16 cellular contexts compared by ENCODE assay signal in the genomic region with DNA sequence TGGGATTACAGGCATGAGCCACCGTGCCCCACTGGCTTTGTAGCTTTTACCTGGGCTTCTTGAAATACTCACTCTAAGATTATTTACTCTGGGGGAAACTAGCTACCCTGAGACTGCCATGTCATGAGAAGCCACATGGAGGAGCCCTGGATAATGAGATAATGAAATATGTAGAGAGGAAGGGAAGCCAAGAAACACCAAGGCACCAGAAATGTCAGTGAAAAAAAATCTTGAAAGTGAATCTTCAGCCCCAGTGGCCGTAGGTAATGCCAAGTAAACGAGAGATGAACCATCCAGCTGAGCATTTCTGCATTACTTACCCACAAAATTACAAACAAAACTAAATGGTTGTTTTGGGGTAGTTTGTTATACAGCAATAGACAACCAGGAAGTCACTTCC.
DNase-seq lines count a peak whose midpoint lies in the region; ATAC-seq and TF ChIP-seq lines count a peak whose summit lies in the region.
"Had no signal": no experiment of that assay in that cellular context is flagged by ENCODE, and none has a peak within 500 bp of the region (broad histone marks: within the 10 kb centered on the region; RNA-seq: fewer than 3 reads in every experiment).

No MANE protein-coding gene starts in this region.

- no peak overlapping the region for H3K4me3 Mint-ChIP-seq in Calu3 (ENCODE audit: low read depth, unreplicated experiment)
- no peak overlapping the region for H3K4me3 Mint-ChIP-seq in activated CD8-positive, alpha-beta memory T cell treated with anti-CD3 and anti-CD28 coated beads, Interleukin-2, amount 10 ng/mL, durations not matched to agents 7 days and 5 days
- H3K4me3 Mint-ChIP-seq in activated CD4-positive, alpha-beta T cell treated with anti-CD3 and anti-CD28 coated beads for 36 hours = no peak overlapping the region
- H3K4me3 Mint-ChIP-seq: naive thymus-derived CD8-positive, alpha-beta T cell had no signal

- H3K79me2 ChIP-seq in PC-9 (ENCODE audit: low read depth) = no peaks in the 10 kb centered on the region

- H3K4me1 ChIP-seq in IMR-90 (ENCODE audit: control insufficient read depth, insufficient read depth, low read length) (peaks cover 7% of the 10 kb centered on the region; the same call in 1 of the 2 replicates), PC-9 (replicated peaks; ENCODE audit: insufficient read depth) (no peaks in the 10 kb centered on the region)

- peaks cover 8% of the 10 kb centered on the region for H3K9me3 Mint-ChIP-seq in Calu3 (ENCODE audit: low read depth, unreplicated experiment)
- H3K9me3 Mint-ChIP-seq in activated CD8-positive, alpha-beta memory T cell treated with anti-CD3 and anti-CD28 coated beads, Interleukin-2, amount 10 ng/mL, durations not matched to agents 7 days and 5 days (ENCODE audit: low read depth) = peaks cover 4% of the 10 kb centered on the region
- H3K9me3 Mint-ChIP-seq in activated CD4-positive, alpha-beta T cell treated with anti-CD3 and anti-CD28 coated beads for 36 hours (ENCODE audit: low read depth) = peaks cover 5% of the 10 kb centered on the region

- POLR2A ChIA-PET in IMR-90 (lab: Charles Lee; ENCODE audit: unreplicated experiment) (interaction anchor here (0.6 kb wide), 1 partner anchor 39 kb away, joined by 3 read pairs; no protein-coding TSS in a partner anchor), PC-9 (lab: Charles Lee; ENCODE audit: unreplicated experiment) (no interaction called here)
- POLR2A ChIA-PET in activated CD4-positive, alpha-beta T cell treated with anti-CD3 and anti-CD28 coated beads for 36 hours (lab: Charles Lee) = no interaction called here

- TF ChIP-seq CTCF in Calu3 (IDR thresholded peaks at IDR 0.05; ENCODE audit: unreplicated experiment) = peak; percentile 19
- TF ChIP-seq CTCF in IMR-90 (conservative IDR thresholded peaks at IDR 0.05; ENCODE audit: low read depth, low read length) = no peak
- peak; percentile 25; the same call in 1 of the 2 replicates for TF ChIP-seq CTCF in PC-9 (conservative IDR thresholded peaks at IDR 0.05)
- TF ChIP-seq CTCF in fibroblast of villous mesenchyme (IDR thresholded peaks at IDR 0.05; ENCODE audit: insufficient read depth, low read depth, low read length) = peak; percentile 8

- no peak overlapping the region for H3K14ac ChIP-seq in IMR-90 (replicated peaks; ENCODE audit: low read depth, low read length)

- H3K4me2 ChIP-seq in IMR-90 (ENCODE audit: low read depth, low read length) (no peak overlapping the region), PC-9 (no peak overlapping the region)

- no peak overlapping the region for H2BK20ac ChIP-seq in IMR-90 (ENCODE audit: low read depth, low read length)

- BruUV-seq in Calu3 (replicated peaks; lab: Mats Ljungman, UMichigan) (no TSS peak), IMR-90 (replicated peaks; lab: Mats Ljungman, UMichigan) (no TSS peak), PC-9 (replicated peaks; lab: Mats Ljungman, UMichigan) (no TSS peak)

- H4K91ac ChIP-seq in IMR-90 (ENCODE audit: insufficient read depth, low read depth, low read length) = no peak overlapping the region

- H4K20me1 ChIP-seq in IMR-90 (ENCODE audit: insufficient read depth, low read length) = no peaks in the 10 kb centered on the region
- H4K20me1 ChIP-seq in PC-9 (ENCODE audit: insufficient read depth) = no peaks in the 10 kb centered on the region

- peaks cover 67% of the 10 kb centered on the region for H3K4me1 Mint-ChIP-seq in Calu3 (ENCODE audit: low read depth, unreplicated experiment)
- H3K4me1 Mint-ChIP-seq in activated CD8-positive, alpha-beta memory T cell treated with anti-CD3 and anti-CD28 coated beads, Interleukin-2, amount 10 ng/mL, durations not matched to agents 7 days and 5 days = peaks cover 7% of the 10 kb centered on the region
- H3K4me1 Mint-ChIP-seq in activated CD4-positive, alpha-beta T cell treated with anti-CD3 and anti-CD28 coated beads for 36 hours = no peaks in the 10 kb centered on the region

- H3K27ac ChIP-seq in IMR-90 (ENCODE audit: insufficient read depth, low read length) (no peak overlapping the region), PC-9 (no peak overlapping the region)
- H3K27ac ChIP-seq: HL-60 had no signal

- H3K36me3 ChIP-seq in IMR-90 (ENCODE audit: control insufficient read depth, insufficient read depth, low read length) = no peaks in the 10 kb centered on the region
- H3K36me3 ChIP-seq in PC-9 (ENCODE audit: low read depth) = no peaks in the 10 kb centered on the region

- H4K8ac ChIP-seq in IMR-90 (ENCODE audit: low read depth in 2 of 2, low read length in 2 of 2) = no peak overlapping the region

- H3K9ac ChIP-seq in IMR-90 (ENCODE audit: low read depth, low read length) = no peak overlapping the region

- peak overlapping the region; percentile 53 for H3K27ac Mint-ChIP-seq in Calu3 (ENCODE audit: unreplicated experiment)
- no peak overlapping the region for H3K27ac Mint-ChIP-seq in activated CD8-positive, alpha-beta memory T cell treated with anti-CD3 and anti-CD28 coated beads, Interleukin-2, amount 10 ng/mL, durations not matched to agents 7 days and 5 days
- H3K27ac Mint-ChIP-seq in activated CD4-positive, alpha-beta T cell treated with anti-CD3 and anti-CD28 coated beads for 36 hours = no peak overlapping the region
- H3K27ac Mint-ChIP-seq: naive thymus-derived CD8-positive, alpha-beta T cell had no signal

- H3K36me3 Mint-ChIP-seq in Calu3 (ENCODE audit: insufficient read depth, unreplicated experiment) = no peaks in the 10 kb centered on the region
- no peaks in the 10 kb centered on the region for H3K36me3 Mint-ChIP-seq in activated CD8-positive, alpha-beta memory T cell treated with anti-CD3 and anti-CD28 coated beads, Interleukin-2, amount 10 ng/mL, durations not matched to agents 7 days and 5 days
- no peaks in the 10 kb centered on the region for H3K36me3 Mint-ChIP-seq in activated CD4-positive, alpha-beta T cell treated with anti-CD3 and anti-CD28 coated beads for 36 hours (ENCODE audit: low read depth)

- peak overlapping the region; percentile 66; the same call in 2 of the 3 replicates for H2BK15ac ChIP-seq in IMR-90 (ENCODE audit: low read depth, low read length)

- H3K9me3 ChIP-seq in IMR-90 (ENCODE audit: control insufficient read depth, insufficient read depth, low read length) (peaks cover 5% of the 10 kb centered on the region; the same call in 1 of the 2 replicates), PC-9 (ENCODE audit: insufficient read depth, low read depth) (peaks cover 8% of the 10 kb centered on the region)

- no peak overlapping the region for H2AK9ac ChIP-seq in IMR-90 (replicated peaks; ENCODE audit: low read depth, low read length, poor library complexity)

- H3K4me3 ChIP-seq in IMR-90 (ENCODE audit: insufficient read depth, low read depth, low read length) (no peak overlapping the region), PC-9 (no peak overlapping the region), fibroblast of villous mesenchyme (ENCODE audit: low read depth, low read length) (no peak overlapping the region)

- H3K9me1 ChIP-seq in IMR-90 (ENCODE audit: insufficient read depth, low read length) = peaks cover 4% of the 10 kb centered on the region; the same call in 1 of the 2 replicates

- no peak overlapping the region for H3K18ac ChIP-seq in IMR-90 (ENCODE audit: low read depth, low read length)

- no peak overlapping the region for H2BK5ac ChIP-seq in IMR-90 (ENCODE audit: low read depth, low read length, poor library complexity, severe bottlenecking)

- no peaks in the 10 kb centered on the region for H3K27me3 Mint-ChIP-seq in Calu3 (ENCODE audit: unreplicated experiment)
- peaks cover 19% of the 10 kb centered on the region for H3K27me3 Mint-ChIP-seq in activated CD8-positive, alpha-beta memory T cell treated with anti-CD3 and anti-CD28 coated beads, Interleukin-2, amount 10 ng/mL, durations not matched to agents 7 days and 5 days
- peaks cover 10% of the 10 kb centered on the region for H3K27me3 Mint-ChIP-seq in activated CD4-positive, alpha-beta T cell treated with anti-CD3 and anti-CD28 coated beads for 36 hours

- no peak for TF ChIP-seq POLR2A in IMR-90 (IDR thresholded peaks at IDR 0.05; ENCODE audit: low read depth, low read length)

- peaks cover 4% of the 10 kb centered on the region for H3K9me2 ChIP-seq in PC-9 (ENCODE audit: insufficient read depth)

- in situ Hi-C loops in IMR-90 (cut with MboI; ENCODE audit: low sequenced_read_pairs) = no loop called here

- dilution Hi-C loops in IMR-90 (cut with HindIII; ENCODE audit: low sequenced_read_pairs, unreplicated experiment) = no loop called here

- no peak overlapping the region for H2BK120ac ChIP-seq in IMR-90 (ENCODE audit: low read depth, low read length)

- H3K56ac ChIP-seq in IMR-90 (ENCODE audit: extremely low read depth, insufficient read depth, low read length) = no peak overlapping the region

- DNase-seq in Calu3 (peak; percentile 57), IMR-90 (no peak), PC-9 (no peak), fibroblast of villous mesenchyme (ENCODE audit: low read depth) (no peak), GM19238 (ENCODE audit: insufficient read length, low spot score) (no peak)
- DNase-seq in activated CD8-positive, alpha-beta memory T cell treated with anti-CD3 and anti-CD28 coated beads, Interleukin-2, amount 10 ng/mL, durations not matched to agents 7 days and 5 days = no peak
- DNase-seq in activated CD4-positive, alpha-beta T cell treated with anti-CD3 and anti-CD28 coated beads for 36 hours = no peak
- DNase-seq: activated CD4-positive, alpha-beta T cell treated with anti-CD3 and anti-CD28 coated beads, Interleukin-2, amount 50 U/mL, for 4 hours; aorta; hippocampal formation; left cardiac atrium; naive thymus-derived CD8-positive, alpha-beta T cell; NCI-H1048; stimulated activated CD4-positive, alpha-beta T cell treated with anti-CD3 and anti-CD28 coated beads, Interleukin-15, amount 100 ng/mL, for 24 hours had no signal

- CTCF ChIA-PET in Calu3 (lab: Charles Lee) = interaction anchor here (0.6 to 2.5 kb wide), 11 partner anchors 8 to 226 kb away, joined by 3 to 21 read pairs (median 4); no protein-coding TSS in a partner anchor
- CTCF ChIA-PET in IMR-90 (lab: Yijun Ruan, JAX) = no interaction called here
- CTCF ChIA-PET in PC-9 (lab: Charles Lee) = no interaction called here
- CTCF ChIA-PET in activated CD8-positive, alpha-beta memory T cell treated with anti-CD3 and anti-CD28 coated beads, Interleukin-2, amount 10 ng/mL, durations not matched to agents 7 days and 5 days (lab: Charles Lee) = interaction anchor here (1.3 kb wide), 1 partner anchor 101 kb away, joined by 3 read pairs; no protein-coding TSS in a partner anchor
- CTCF ChIA-PET in activated CD4-positive, alpha-beta T cell treated with anti-CD3 and anti-CD28 coated beads for 36 hours (lab: Charles Lee) = interaction anchor here (0.8 to 1.7 kb wide), 5 partner anchors 12 to 278 kb away, joined by 3 to 4 read pairs (median 3); no protein-coding TSS in a partner anchor

- intact Hi-C loops in Calu3 (cut with micrococcal nuclease; ENCODE audit: unreplicated experiment) (loop anchor here (5.0 kb wide), 2 partner anchors 62 to 138 kb away; no protein-coding TSS in a partner anchor), IMR-90 (cut with micrococcal nuclease) (no loop called here), PC-9 (cut with micrococcal nuclease; ENCODE audit: unreplicated experiment) (no loop called here)
- intact Hi-C loops in activated CD4-positive, alpha-beta T cell treated with anti-CD3 and anti-CD28 coated beads for 36 hours (cut with DNase I, micrococcal nuclease) = no loop called here

- TF ChIP-seq RAD21 in IMR-90 (IDR thresholded peaks at IDR 0.05; ENCODE audit: low read length) = no peak

- no peak overlapping the region for H3K4ac ChIP-seq in IMR-90 (ENCODE audit: low read depth, low read length)

- H4K5ac ChIP-seq in IMR-90 (ENCODE audit: low read depth, low read length) = no peak overlapping the region

- no peak overlapping the region for H2AK5ac ChIP-seq in IMR-90 (ENCODE audit: low read depth, low read length)

- H3K27me3 ChIP-seq in IMR-90 (ENCODE audit: control insufficient read depth, insufficient read depth, low read length) = no peaks in the 10 kb centered on the region; the same call in 1 of the 2 replicates
- H3K27me3 ChIP-seq in PC-9 (ENCODE audit: insufficient read depth, low read depth) = no peaks in the 10 kb centered on the region

- no peaks in the 10 kb centered on the region for H3F3A ChIP-seq in PC-9 (ENCODE audit: insufficient read depth, low read depth)

- ATAC-seq in IMR-90 (ENCODE audit: low read depth) (no peak), GM21529 (IDR thresholded peaks at IDR 0.05; ENCODE audit: unreplicated experiment) (no peak)
- ATAC-seq in activated CD8-positive, alpha-beta memory T cell treated with anti-CD3 and anti-CD28 coated beads, Interleukin-2, amount 10 ng/mL, durations not matched to agents 7 days and 5 days = no peak
- ATAC-seq in activated CD4-positive, alpha-beta T cell treated with anti-CD3 and anti-CD28 coated beads for 36 hours = no peak
- ATAC-seq: left cardiac atrium; naive thymus-derived CD8-positive, alpha-beta T cell had no signal

- H2AFZ ChIP-seq in IMR-90 (replicated peaks; ENCODE audit: low read length, poor library complexity) (no peak overlapping the region), PC-9 (no peak overlapping the region)

- no CpG with 5 or more reads among the region's 3 CpGs for WGBS in IMR-90 (ENCODE audit: extremely low coverage in 2 of 2, insufficient read length in 1 of 2), 2 experiments

- no peaks in the 10 kb centered on the region for H3K79me1 ChIP-seq in IMR-90 (ENCODE audit: low read depth in 1 of 2, low read length in 2 of 2)

- H3K23ac ChIP-seq in IMR-90 (ENCODE audit: low read depth, low read length) = no peak overlapping the region

Comparison
In these comparisons a context has a peak if more than half of its experiments do, and no peak if none do; other contexts are left out.
1. CTCF ChIA-PET loops: an anchor here in Calu3 (0.6 to 2.5 kb wide), activated CD8-positive, alpha-beta memory T cell treated with anti-CD3 and anti-CD28 coated beads, Interleukin-2, amount 10 ng/mL, durations not matched to agents 7 days and 5 days (1.3 kb wide) and activated CD4-positive, alpha-beta T cell treated with anti-CD3 and anti-CD28 coated beads for 36 hours (0.8 to 1.7 kb wide); none called in IMR-90 and PC-9.